ENCODE assay signal across 26 cellular contexts in the genomic region with DNA sequence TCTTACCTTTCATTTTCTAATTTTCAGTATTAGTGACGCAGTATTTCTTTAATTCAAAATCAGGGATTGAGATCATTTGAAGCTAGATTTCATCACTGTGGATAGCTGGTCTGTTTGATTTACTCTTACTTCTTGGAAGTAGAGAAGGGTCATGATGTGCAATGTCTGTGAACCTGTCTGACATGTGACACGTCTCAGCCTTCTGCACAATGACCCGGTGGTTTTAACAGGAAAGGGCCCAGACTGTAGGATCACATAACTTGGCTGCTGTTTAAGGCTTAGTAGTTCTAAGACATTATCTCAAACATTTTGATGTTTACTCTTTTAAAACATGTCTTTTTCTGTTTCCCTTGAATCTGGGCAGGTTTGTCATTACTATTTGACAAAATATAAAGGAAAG.
"Had no signal": no experiment of that assay in that cellular context is flagged by ENCODE, and none has a peak within 500 bp of the region (broad histone marks: within the 10 kb centered on the region; RNA-seq: fewer than 3 reads in every experiment).

No MANE protein-coding gene starts in this region.

- FAIRE-seq: bronchial epithelial cell had no signal

- H3K9me3 ChIP-seq: MG63, SJSA1 had no signal

- H3K4me1 Mint-ChIP-seq: activated naive CD4-positive, alpha-beta T cell treated with anti-CD3 and anti-CD28 coated beads, Interleukin-2, amount 10 ng/mL, durations not matched to agents 7 days and 5 days; activated naive CD8-positive, alpha-beta T cell treated with anti-CD3 and anti-CD28 coated beads for 36 hours had no signal

- H3K27me3 ChIP-seq: MG63, SJSA1 had no signal

- H3K27me3 Mint-ChIP-seq: activated CD8-positive, alpha-beta T cell treated with anti-CD3 and anti-CD28 coated beads for 36 hours; activated naive CD4-positive, alpha-beta T cell treated with anti-CD3 and anti-CD28 coated beads, Interleukin-2, amount 10 ng/mL, durations not matched to agents 7 days and 5 days; activated naive CD8-positive, alpha-beta T cell treated with anti-CD3 and anti-CD28 coated beads for 36 hours had no signal

- H3K4me3 Mint-ChIP-seq: activated CD8-positive, alpha-beta T cell treated with anti-CD3 and anti-CD28 coated beads for 36 hours; activated naive CD4-positive, alpha-beta T cell treated with anti-CD3 and anti-CD28 coated beads, Interleukin-2, amount 10 ng/mL, durations not matched to agents 7 days and 5 days; activated naive CD8-positive, alpha-beta T cell treated with anti-CD3 and anti-CD28 coated beads for 36 hours; activated T-cell treated with anti-CD3 and anti-CD28 coated beads, Interleukin-2, amount 50 U/mL, for 72 hours; T-helper 1 cell treated with Interleukin-12 subunit alpha and Interleukin-12 subunit beta and Interleukin-4 antibody, amounts not matched to agents 30 μg/mL and 1 μg/mL, for 36 hours had no signal

- H3K4me1 ChIP-seq: SJSA1 had no signal

- H3K27ac ChIP-seq: SJSA1 had no signal

- H3K4me3 ChIP-seq: MG63, SJSA1 had no signal

- DNase-seq: activated CD4-positive, alpha-beta T cell treated with anti-CD3 and anti-CD28 coated beads for 4 hours; activated CD8-positive, alpha-beta memory T cell treated with anti-CD3 and anti-CD28 coated beads, Interleukin-2, amount 50 U/mL, for 4 hours; activated CD8-positive, alpha-beta T cell treated with anti-CD3 and anti-CD28 coated beads for 36 hours; activated gamma-delta T cell treated with Interleukin-2 at 50 U/mL for 16 hours; activated naive CD4-positive, alpha-beta T cell treated with anti-CD3 and anti-CD28 coated beads, Interleukin-2, amount 10 ng/mL, durations not matched to agents 7 days and 5 days; activated naive CD8-positive, alpha-beta T cell treated with anti-CD3 and anti-CD28 coated beads for 36 hours; activated T-cell treated with anti-CD3 and anti-CD28 coated beads, Interleukin-2, amount 50 U/mL, for 72 hours; anterior cingulate cortex; MG63; MV-4-11; NCI-H1092 treated with DMSO at 0.1 percent for 48 hours; NCI-H146; NCI-H1930; NCI-H2171; NCI-H345; NCI-H510A; NCI-H526 treated with DMSO at 0.1 percent for 48 hours; NCI-H82; Right ventricle myocardium superior; RPMI8226 had no signal

- H3K27ac Mint-ChIP-seq: activated CD8-positive, alpha-beta T cell treated with anti-CD3 and anti-CD28 coated beads for 36 hours; activated naive CD4-positive, alpha-beta T cell treated with anti-CD3 and anti-CD28 coated beads, Interleukin-2, amount 10 ng/mL, durations not matched to agents 7 days and 5 days; activated naive CD8-positive, alpha-beta T cell treated with anti-CD3 and anti-CD28 coated beads for 36 hours; activated T-cell treated with anti-CD3 and anti-CD28 coated beads, Interleukin-2, amount 50 U/mL, for 72 hours; activated T-helper 2 cell treated with anti-CD3 and anti-CD28 coated beads, Interferon-gamma antibody, Interleukin-2, Interleukin-4, amounts not matched to agents 10 μg/mL and 5 μg/mL and 100 μg/mL, durations not matched to agents 14 hours and 24 hours and 36 hours; T-helper 1 cell treated with Interleukin-12 subunit alpha and Interleukin-12 subunit beta and Interleukin-4 antibody, amounts not matched to agents 30 μg/mL and 1 μg/mL, for 36 hours had no signal

- ATAC-seq: activated CD4-positive, CD25-positive, alpha-beta regulatory T cell treated with anti-CD3 and anti-CD28 coated beads, Interleukin-2, amount 50 U/mL, for 24 hours; activated CD8-positive, alpha-beta T cell treated with anti-CD3 and anti-CD28 coated beads for 36 hours; activated T-cell treated with anti-CD3 and anti-CD28 coated beads, Interleukin-2, amount 50 U/mL, for 72 hours; Panc1 had no signal

- H3K36me3 ChIP-seq: MG63, SJSA1 had no signal

- H3K36me3 Mint-ChIP-seq: activated naive CD4-positive, alpha-beta T cell treated with anti-CD3 and anti-CD28 coated beads, Interleukin-2, amount 10 ng/mL, durations not matched to agents 7 days and 5 days; activated naive CD8-positive, alpha-beta T cell treated with anti-CD3 and anti-CD28 coated beads for 36 hours had no signal
